11 cellular contexts compared by ENCODE assay signal in genomic region chr11:117020287-117020686, GRCh38.
DNase-seq lines count a peak whose midpoint lies in the region; ATAC-seq, FAIRE-seq and TF ChIP-seq lines count a peak whose summit lies in the region.
"Had no signal": no experiment of that assay in that cellular context is flagged by ENCODE, and none has a peak within 500 bp of the region (broad histone marks: within the 10 kb centered on the region; RNA-seq: fewer than 3 reads in every experiment).

No MANE protein-coding gene starts in this region.

- TF ChIP-seq POLR2A in GM12891 (IDR thresholded peaks at IDR 0.05; ENCODE audit: low read depth, low read length): no peak

- H3K4me3 Mint-ChIP-seq in activated T-helper 1 cell treated with anti-CD3 and anti-CD28 coated beads, Interleukin-12 subunit alpha, Interleukin-12 subunit beta, Interleukin-2, Interleukin-4 antibody, amounts not matched to agents 30 ng/mL and 10 ng/mL and 1 ng/mL, durations not matched to agents 14 hours and 24 hours and 36 hours: no peak overlapping the region
- H3K4me3 Mint-ChIP-seq in naive thymus-derived CD4-positive, alpha-beta T cell: peak overlapping the region in 6 of 10 donors; percentile 20 to 74 (median 41)
- no peak overlapping the region for H3K4me3 Mint-ChIP-seq in MCF 10A (ENCODE audit: unreplicated experiment)

- H3K4me1 ChIP-seq in naive thymus-derived CD4-positive, alpha-beta T cell (ENCODE audit: control insufficient read depth in 2 of 2, insufficient read depth in 2 of 2, low read length in 2 of 2): peaks cover 20 to 38% of the 10 kb centered on the region in 2 donors
- H3K4me1 ChIP-seq in upper lobe of right lung: peaks cover 18% of the 10 kb centered on the region

- no peaks in the 10 kb centered on the region for H3K9me3 ChIP-seq in naive thymus-derived CD4-positive, alpha-beta T cell (ENCODE audit: control insufficient read depth in 2 of 3, low read length in 3 of 3)
- no peaks in the 10 kb centered on the region for H3K9me3 ChIP-seq in upper lobe of right lung
- H3K9me3 ChIP-seq: thyroid gland had no signal

- no peaks in the 10 kb centered on the region for H3K27me3 Mint-ChIP-seq in activated T-helper 1 cell treated with anti-CD3 and anti-CD28 coated beads, Interleukin-12 subunit alpha, Interleukin-12 subunit beta, Interleukin-2, Interleukin-4 antibody, amounts not matched to agents 30 ng/mL and 10 ng/mL and 1 ng/mL, durations not matched to agents 14 hours and 24 hours and 36 hours (ENCODE audit: insufficient read depth)
- no peaks in the 10 kb centered on the region for H3K27me3 Mint-ChIP-seq in naive thymus-derived CD4-positive, alpha-beta T cell
- no peaks in the 10 kb centered on the region for H3K27me3 Mint-ChIP-seq in MCF 10A (ENCODE audit: insufficient read depth, unreplicated experiment)

- TF ChIP-seq CTCF in MCF 10A (IDR thresholded peaks at IDR 0.05; ENCODE audit: unreplicated experiment) (no peak), upper lobe of right lung (IDR thresholded peaks at IDR 0.05) (no peak)

- peaks cover 10% of the 10 kb centered on the region for H3K36me3 Mint-ChIP-seq in activated T-helper 1 cell treated with anti-CD3 and anti-CD28 coated beads, Interleukin-12 subunit alpha, Interleukin-12 subunit beta, Interleukin-2, Interleukin-4 antibody, amounts not matched to agents 30 ng/mL and 10 ng/mL and 1 ng/mL, durations not matched to agents 14 hours and 24 hours and 36 hours (ENCODE audit: low read depth)
- peaks cover 0 to 8% (median 4%) of the 10 kb centered on the region in 5 donors for H3K36me3 Mint-ChIP-seq in naive thymus-derived CD4-positive, alpha-beta T cell
- no peaks in the 10 kb centered on the region for H3K36me3 Mint-ChIP-seq in MCF 10A (ENCODE audit: insufficient read depth, unreplicated experiment)

- peaks cover 4% of the 10 kb centered on the region for H3K9me3 Mint-ChIP-seq in activated T-helper 1 cell treated with anti-CD3 and anti-CD28 coated beads, Interleukin-12 subunit alpha, Interleukin-12 subunit beta, Interleukin-2, Interleukin-4 antibody, amounts not matched to agents 30 ng/mL and 10 ng/mL and 1 ng/mL, durations not matched to agents 14 hours and 24 hours and 36 hours
- H3K9me3 Mint-ChIP-seq in naive thymus-derived CD4-positive, alpha-beta T cell: no peaks in the 10 kb centered on the region
- no peaks in the 10 kb centered on the region for H3K9me3 Mint-ChIP-seq in MCF 10A (ENCODE audit: unreplicated experiment)

- DNase-seq in GM12891 (ENCODE audit: insufficient read length, low spot score) (no peak), MCF 10A (ENCODE audit: unreplicated experiment) (no peak), upper lobe of right lung (no peak)
- DNase-seq in activated T-helper 1 cell treated with anti-CD3 and anti-CD28 coated beads, Interleukin-12 subunit alpha, Interleukin-12 subunit beta, Interleukin-2, Interleukin-4 antibody, amounts not matched to agents 30 ng/mL and 10 ng/mL and 1 ng/mL, durations not matched to agents 14 hours and 24 hours and 36 hours (ENCODE audit: low spot score): no peak
- no peak for DNase-seq in naive thymus-derived CD4-positive, alpha-beta T cell
- DNase-seq: DMS53, NCI-H510A treated with DMSO at 0.1 percent for 48 hours, thyroid gland had no signal

- H3K27me3 ChIP-seq in naive thymus-derived CD4-positive, alpha-beta T cell (ENCODE audit: control insufficient read depth in 2 of 2, insufficient read depth in 2 of 2, low read length in 2 of 2): no peaks in the 10 kb centered on the region
- H3K27me3 ChIP-seq in upper lobe of right lung: no peaks in the 10 kb centered on the region
- H3K27me3 ChIP-seq: thyroid gland had no signal

- POLR2A ChIA-PET in naive thymus-derived CD4-positive, alpha-beta T cell (lab: Charles Lee): interaction anchor here (0.6 to 1.3 kb wide), 4 partner anchors 40 to 81 kb away, joined by 3 read pairs; no protein-coding TSS in a partner anchor
- POLR2A ChIA-PET in MCF 10A (lab: Yijun Ruan, JAX): interaction anchor here (1.2 kb wide), 1 partner anchor 9 kb away, joined by 6 read pairs; no protein-coding TSS in a partner anchor

- peaks cover 58% of the 10 kb centered on the region for H3K4me1 Mint-ChIP-seq in activated T-helper 1 cell treated with anti-CD3 and anti-CD28 coated beads, Interleukin-12 subunit alpha, Interleukin-12 subunit beta, Interleukin-2, Interleukin-4 antibody, amounts not matched to agents 30 ng/mL and 10 ng/mL and 1 ng/mL, durations not matched to agents 14 hours and 24 hours and 36 hours (ENCODE audit: low read depth)
- peaks cover 50 to 69% (median 61%) of the 10 kb centered on the region in 7 donors for H3K4me1 Mint-ChIP-seq in naive thymus-derived CD4-positive, alpha-beta T cell
- H3K4me1 Mint-ChIP-seq in MCF 10A (ENCODE audit: insufficient read depth, unreplicated experiment): no peaks in the 10 kb centered on the region

- H3K27ac Mint-ChIP-seq in activated T-helper 1 cell treated with anti-CD3 and anti-CD28 coated beads, Interleukin-12 subunit alpha, Interleukin-12 subunit beta, Interleukin-2, Interleukin-4 antibody, amounts not matched to agents 30 ng/mL and 10 ng/mL and 1 ng/mL, durations not matched to agents 14 hours and 24 hours and 36 hours: peak overlapping the region; percentile 40
- H3K27ac Mint-ChIP-seq in naive thymus-derived CD4-positive, alpha-beta T cell: peak overlapping the region in 4 of 9 donors; percentile 18 to 65 (median 56)
- no peak overlapping the region for H3K27ac Mint-ChIP-seq in MCF 10A (ENCODE audit: low read depth, unreplicated experiment)

- intact Hi-C loops in activated T-helper 1 cell treated with anti-CD3 and anti-CD28 coated beads, Interleukin-12 subunit alpha, Interleukin-12 subunit beta, Interleukin-2, Interleukin-4 antibody, amounts not matched to agents 30 ng/mL and 10 ng/mL and 1 ng/mL, durations not matched to agents 14 hours and 24 hours and 36 hours (cut with micrococcal nuclease): loop anchor here (5.0 kb wide), 1 partner anchor 212 kb away; the partner anchor contains the start of genes PCSK7 and RNF214
- intact Hi-C loops in naive thymus-derived CD4-positive, alpha-beta T cell (cut with micrococcal nuclease): loop anchor here (5.0 kb wide), 2 partner anchors 33 to 88 kb away; no protein-coding TSS in a partner anchor
- intact Hi-C loops in MCF 10A (cut with micrococcal nuclease): no loop called here
- intact Hi-C loops in upper lobe of right lung (cut with DNase I): no loop called here

- H3K27ac ChIP-seq in naive thymus-derived CD4-positive, alpha-beta T cell (ENCODE audit: low read depth, low read length): no peak overlapping the region
- no peak overlapping the region for H3K27ac ChIP-seq in upper lobe of right lung
- H3K27ac ChIP-seq: SK-N-MC, thyroid gland had no signal

- FAIRE-seq in GM12891 (lab: Jason Lieb, UNC): peak; percentile 87

- H3K36me3 ChIP-seq in naive thymus-derived CD4-positive, alpha-beta T cell (ENCODE audit: control insufficient read depth in 2 of 3, insufficient read depth in 3 of 3, low read length in 3 of 3): no peaks in the 10 kb centered on the region
- no peaks in the 10 kb centered on the region for H3K36me3 ChIP-seq in upper lobe of right lung
- H3K36me3 ChIP-seq: thyroid gland had no signal

- CTCF ChIA-PET in naive thymus-derived CD4-positive, alpha-beta T cell (lab: Charles Lee): interaction anchor here (1.0 kb wide), 1 partner anchor 23 kb away, joined by 3 read pairs; no protein-coding TSS in a partner anchor
- CTCF ChIA-PET in MCF 10A (lab: Yijun Ruan, JAX): interaction anchor here (0.9 to 1.4 kb wide), 2 partner anchors 9 to 12 kb away, joined by 3 to 4 read pairs; no protein-coding TSS in a partner anchor

- no peak overlapping the region for H3K4me3 ChIP-seq in naive thymus-derived CD4-positive, alpha-beta T cell (ENCODE audit: low read length)
- H3K4me3 ChIP-seq in upper lobe of right lung: no peak overlapping the region
- H3K4me3 ChIP-seq: SK-N-MC, thyroid gland had no signal

- BruUV-seq in MCF 10A (replicated peaks; lab: Mats Ljungman, UMichigan): no TSS peak

- ATAC-seq in GM21619 (IDR thresholded peaks at IDR 0.05; ENCODE audit: unreplicated experiment) (peak; percentile 50), HG03460 (IDR thresholded peaks at IDR 0.05; ENCODE audit: unreplicated experiment) (no peak), upper lobe of right lung (no peak)
- ATAC-seq in naive thymus-derived CD4-positive, alpha-beta T cell: peak; percentile 26

TF ChIP-seq in GM12891, 5 proteins besides CTCF, POLR2A, EP300 and RAD21:
- TF ChIP-seq POU2F2 (IDR thresholded peaks at IDR 0.05; ENCODE audit: low read depth, low read length) (0 out of 2 replicates have a peak, but pooled peaks have one; percentile 31), PAX5 (IDR thresholded peaks at IDR 0.05; ENCODE audit: insufficient read depth, low read length, severe bottlenecking) (no peak)
TF ChIP-seq in GM12891: peak in this region for 1.

Comparison
In these comparisons a context has a peak if more than half of its experiments do, and no peak if none do; other contexts are left out.
1. ATAC-seq: peak in GM21619 (single experiment) and naive thymus-derived CD4-positive, alpha-beta T cell (single experiment); none in HG03460 (single experiment) and upper lobe of right lung (single experiment).
2. H3K4me3 Mint-ChIP-seq: peak in naive thymus-derived CD4-positive, alpha-beta T cell (6 of 10); none in activated T-helper 1 cell treated with anti-CD3 and anti-CD28 coated beads, Interleukin-12 subunit alpha, Interleukin-12 subunit beta, Interleukin-2, Interleukin-4 antibody, amounts not matched to agents 30 ng/mL and 10 ng/mL and 1 ng/mL, durations not matched to agents 14 hours and 24 hours and 36 hours (single experiment) and MCF 10A (single experiment).
3. intact Hi-C loops: an anchor here in activated T-helper 1 cell treated with anti-CD3 and anti-CD28 coated beads, Interleukin-12 subunit alpha, Interleukin-12 subunit beta, Interleukin-2, Interleukin-4 antibody, amounts not matched to agents 30 ng/mL and 10 ng/mL and 1 ng/mL, durations not matched to agents 14 hours and 24 hours and 36 hours (5.0 kb wide) and naive thymus-derived CD4-positive, alpha-beta T cell (5.0 kb wide); none called in MCF 10A and upper lobe of right lung.